8 cellular contexts compared by ENCODE assay signal in genomic region chr17:29176500-29177351, GRCh38. TPM values are rescaled to one million over a fixed set of nuclear protein-coding genes. Genes with fewer than 3 reads are reported as not detected.
A peak's percentile ranks its signal among the peaks of the same experiment; 100 is the strongest.
DNase-seq lines count a peak whose midpoint lies in the region; TF ChIP-seq lines count a peak whose summit lies in the region.

No MANE protein-coding gene starts in this region.

- no peak for TF ChIP-seq CTCF in HFFc6 (IDR thresholded peaks at IDR 0.05)

- DNase-seq in COLO668 (lab: John Stamatoyannopoulos, UW; ENCODE audit: unreplicated experiment) (peak; percentile 88), HFFc6 (no peak), NCI-H226 (peak; percentile 43), lung microvascular endothelial cell (ENCODE audit: low read depth in 2 of 2) (peak; percentile 32 to 53), occipital lobe (lab: John Stamatoyannopoulos, UW) (no peak)
- DNase-seq in activated CD4-positive, alpha-beta T cell treated with anti-CD3 and anti-CD28 coated beads, Interleukin-2, amount 10 ng/mL, durations not matched to agents 24 days and 14 days: peak; percentile 81
- DNase-seq in stimulated activated CD8-positive, alpha-beta memory T cell treated with anti-CD3 and anti-CD28 coated beads, Interleukin-4, amount 100 ng/mL, for 24 hours (ENCODE audit: low read depth): peak; percentile 34

- H3K27ac ChIP-seq in duodenal mucosa (ENCODE audit: low read depth, low read length): peak overlapping the region; percentile 86

- peak overlapping the region; percentile 58 for H3K27ac Mint-ChIP-seq in HFFc6
- peak overlapping the region; percentile 73 for H3K27ac Mint-ChIP-seq in activated CD4-positive, alpha-beta T cell treated with anti-CD3 and anti-CD28 coated beads, Interleukin-2, amount 10 ng/mL, durations not matched to agents 24 days and 14 days

- H3K4me1 Mint-ChIP-seq in HFFc6 (ENCODE audit: low read depth): peaks cover 45% of the 10 kb centered on the region
- H3K4me1 Mint-ChIP-seq in activated CD4-positive, alpha-beta T cell treated with anti-CD3 and anti-CD28 coated beads, Interleukin-2, amount 10 ng/mL, durations not matched to agents 24 days and 14 days: peaks cover 28% of the 10 kb centered on the region

- no peaks in the 10 kb centered on the region for H3K27me3 ChIP-seq in duodenal mucosa (ENCODE audit: control insufficient read depth in 1 of 2, insufficient read depth in 2 of 2, low read length in 2 of 2)

- peak overlapping the region; percentile 76 for H3K4me3 Mint-ChIP-seq in HFFc6
- H3K4me3 Mint-ChIP-seq in activated CD4-positive, alpha-beta T cell treated with anti-CD3 and anti-CD28 coated beads, Interleukin-2, amount 10 ng/mL, durations not matched to agents 24 days and 14 days: peak overlapping the region; percentile 85

- intact Hi-C loops in activated CD4-positive, alpha-beta T cell treated with anti-CD3 and anti-CD28 coated beads, Interleukin-2, amount 10 ng/mL, durations not matched to agents 24 days and 14 days (cut with micrococcal nuclease): no loop called here

- H3K27me3 Mint-ChIP-seq in HFFc6 (ENCODE audit: insufficient read depth): peaks cover 2% of the 10 kb centered on the region; the same call in 1 of the 2 replicates
- peaks cover 6% of the 10 kb centered on the region for H3K27me3 Mint-ChIP-seq in activated CD4-positive, alpha-beta T cell treated with anti-CD3 and anti-CD28 coated beads, Interleukin-2, amount 10 ng/mL, durations not matched to agents 24 days and 14 days

- peak overlapping the region; percentile 74 to 78 for H3K4me3 ChIP-seq in duodenal mucosa (ENCODE audit: low read depth in 1 of 2, low read length in 2 of 2)

- no peaks in the 10 kb centered on the region for H3K36me3 Mint-ChIP-seq in HFFc6 (ENCODE audit: low read depth)
- no peaks in the 10 kb centered on the region for H3K36me3 Mint-ChIP-seq in activated CD4-positive, alpha-beta T cell treated with anti-CD3 and anti-CD28 coated beads, Interleukin-2, amount 10 ng/mL, durations not matched to agents 24 days and 14 days (ENCODE audit: low read depth)

- H3K9me3 ChIP-seq in duodenal mucosa (ENCODE audit: control insufficient read depth in 1 of 2, low read length in 2 of 2): no peaks in the 10 kb centered on the region

- H3K9ac ChIP-seq in duodenal mucosa (ENCODE audit: low read depth in 1 of 2, low read length in 2 of 2): peak overlapping the region; percentile 82

- H3K36me3 ChIP-seq in duodenal mucosa (ENCODE audit: control insufficient read depth in 1 of 2, insufficient read depth in 2 of 2, low read length in 2 of 2): no peaks in the 10 kb centered on the region

- peaks cover 35 to 45% of the 10 kb centered on the region in 2 donors for H3K4me1 ChIP-seq in duodenal mucosa (ENCODE audit: control insufficient read depth in 1 of 2, insufficient read depth in 2 of 2, low read length in 2 of 2)

- H3K9me3 Mint-ChIP-seq in HFFc6: no peaks in the 10 kb centered on the region
- H3K9me3 Mint-ChIP-seq in activated CD4-positive, alpha-beta T cell treated with anti-CD3 and anti-CD28 coated beads, Interleukin-2, amount 10 ng/mL, durations not matched to agents 24 days and 14 days: no peaks in the 10 kb centered on the region

RNA-seq across cellular contexts. Expression of gene MYO18A, which starts 3.5 kb away (rescaled TPM):
- 10 to 100 TPM; 39.2 to 57.7 (median 42.9) TPM for total RNA-seq in HFFc6 (2021; fragmentation: NEBNext Ultra II Directional; extraction: Animal tissue kit (Norgen Biotek cat#: 25700))
- 36.6 and 37.9 TPM in 2 replicates for total RNA-seq in activated CD4-positive, alpha-beta T cell treated with anti-CD3 and anti-CD28 coated beads, Interleukin-2, amount 10 ng/mL, durations not matched to agents 24 days and 14 days
- total RNA-seq in lung microvascular endothelial cell (22.4 and 26.2 TPM in 2 replicates), occipital lobe (68.5 TPM)

Comparison
In these comparisons a context has a peak if more than half of its experiments do, and no peak if none do; other contexts are left out.
1. DNase-seq: peak in COLO668 (single experiment), NCI-H226 (single experiment), activated CD4-positive, alpha-beta T cell treated with anti-CD3 and anti-CD28 coated beads, Interleukin-2, amount 10 ng/mL, durations not matched to agents 24 days and 14 days (single experiment), lung microvascular endothelial cell (2 of 2) and stimulated activated CD8-positive, alpha-beta memory T cell treated with anti-CD3 and anti-CD28 coated beads, Interleukin-4, amount 100 ng/mL, for 24 hours (single experiment); none in HFFc6 (single experiment) and occipital lobe (single experiment).